In genomic region chr10:114684085-114684821, GRCh38 we compare ENCODE assay signal across 10 cellular contexts. TPM values are rescaled to one million over a fixed set of nuclear protein-coding genes. Genes with fewer than 3 reads are reported as not detected.
A peak's percentile ranks its signal among the peaks of the same experiment; 100 is the strongest.
DNase-seq lines count a peak whose midpoint lies in the region; ATAC-seq and TF ChIP-seq lines count a peak whose summit lies in the region.
"Had no signal": no experiment of that assay in that cellular context is flagged by ENCODE, and none has a peak within 500 bp of the region (broad histone marks: within the 10 kb centered on the region; RNA-seq: fewer than 3 reads in every experiment).

No MANE protein-coding gene starts in this region.

- peak overlapping the region; percentile 42 for H4K91ac ChIP-seq in trophoblast cell (ENCODE audit: low read depth, low read length)

- H3K9me3 ChIP-seq in adipocyte (ENCODE audit: control insufficient read depth, low read length) (no peaks in the 10 kb centered on the region), trophoblast cell (ENCODE audit: insufficient read depth, low read depth, low read length) (peaks cover 1% of the 10 kb centered on the region)

- H3K79me2 ChIP-seq in trophoblast cell (ENCODE audit: control insufficient read depth, insufficient read depth, low read length, poor library complexity): no peaks in the 10 kb centered on the region

- H2AFZ ChIP-seq in trophoblast cell (ENCODE audit: insufficient read depth, low read length, poor library complexity): no peak overlapping the region

- H2BK120ac ChIP-seq in trophoblast cell (ENCODE audit: insufficient read depth, low read length, poor library complexity): peak overlapping the region; percentile 10

- H4K12ac ChIP-seq in trophoblast cell (ENCODE audit: low read depth, low read length): no peak overlapping the region

- intact Hi-C loops in Right ventricle myocardium inferior (cut with DNase I): loop anchor here (2.0 kb wide), 2 partner anchors 31 to 51 kb away; no protein-coding TSS in a partner anchor
- intact Hi-C loops in natural killer cell (cut with micrococcal nuclease): no loop called here

- H3K36me3 ChIP-seq in adipocyte (ENCODE audit: control insufficient read depth, insufficient read depth, low read length, severe bottlenecking) (no peaks in the 10 kb centered on the region), trophoblast cell (ENCODE audit: control insufficient read depth in 1 of 2, insufficient read depth in 2 of 2, low read length in 2 of 2) (no peaks in the 10 kb centered on the region)

- peak; percentile 43 for ATAC-seq in Right ventricle myocardium inferior
- no peak for ATAC-seq in effector memory CD8-positive, alpha-beta T cell (replicated peaks)
- ATAC-seq in GM19035 (IDR thresholded peaks at IDR 0.05; ENCODE audit: unreplicated experiment): no peak
- no peak for ATAC-seq in natural killer cell
- no peak for ATAC-seq in HG02798 (IDR thresholded peaks at IDR 0.05; ENCODE audit: poor library complexity, unreplicated experiment)
- ATAC-seq: CD8-positive, alpha-beta T cell had no signal

- TF ChIP-seq CTCF in natural killer cell (IDR thresholded peaks at IDR 0.05): no peak

- H3K79me1 ChIP-seq in trophoblast cell (ENCODE audit: low read length): peaks cover 3% of the 10 kb centered on the region

- H4K8ac ChIP-seq in trophoblast cell (ENCODE audit: low read depth, low read length): peak overlapping the region; percentile 17

- H3K9me3 Mint-ChIP-seq in effector memory CD8-positive, alpha-beta T cell: no peaks in the 10 kb centered on the region
- no peaks in the 10 kb centered on the region for H3K9me3 Mint-ChIP-seq in natural killer cell
- H3K9me3 Mint-ChIP-seq: CD8-positive, alpha-beta T cell; T-helper 2 cell treated with Interferon-gamma antibody and Interleukin-4, amounts not matched to agents 5 μg/mL and 100 μg/mL, for 36 hours had no signal

- H3K9ac ChIP-seq in adipocyte (ENCODE audit: low read length) (peak overlapping the region; percentile 50), trophoblast cell (ENCODE audit: low read length) (no peak overlapping the region)

- no peak overlapping the region for H3K4ac ChIP-seq in trophoblast cell (ENCODE audit: low read depth, low read length)

- H3K27me3 ChIP-seq in adipocyte (replicated peaks; ENCODE audit: control insufficient read depth, insufficient read depth, low read length) (no peaks in the 10 kb centered on the region), trophoblast cell (ENCODE audit: insufficient read depth, low read length) (no peaks in the 10 kb centered on the region)

- H3K27me3 Mint-ChIP-seq in effector memory CD8-positive, alpha-beta T cell: peaks cover 0 to 6% of the 10 kb centered on the region in 2 donors
- peaks cover 0 to 26% of the 10 kb centered on the region in 2 donors for H3K27me3 Mint-ChIP-seq in natural killer cell (ENCODE audit: low read depth in 2 of 2)

- H3K4me1 ChIP-seq in adipocyte (ENCODE audit: control insufficient read depth, insufficient read depth, low read length) (peaks cover 54% of the 10 kb centered on the region), trophoblast cell (ENCODE audit: control insufficient read depth in 1 of 2, insufficient read depth in 2 of 2, low read length in 2 of 2) (peaks cover 3 to 11% of the 10 kb centered on the region in 2 experiments)

- H3K4me3 Mint-ChIP-seq in effector memory CD8-positive, alpha-beta T cell: no peak overlapping the region
- no peak overlapping the region for H3K4me3 Mint-ChIP-seq in natural killer cell
- H3K4me3 Mint-ChIP-seq: CD8-positive, alpha-beta T cell; T-helper 2 cell treated with Interferon-gamma antibody and Interleukin-4, amounts not matched to agents 5 μg/mL and 100 μg/mL, for 36 hours had no signal

- H2BK12ac ChIP-seq in trophoblast cell (ENCODE audit: low read length): peak overlapping the region; percentile 92

- H3K4me3 ChIP-seq in adipocyte (ENCODE audit: low read length) (peak overlapping the region; percentile 70), trophoblast cell (ENCODE audit: low read depth, low read length) (no peak overlapping the region)

- peak overlapping the region; percentile 76 for H3K18ac ChIP-seq in trophoblast cell (ENCODE audit: low read length)

- WGBS in trophoblast cell (ENCODE audit: extremely low coverage, insufficient coverage, insufficient read length): no CpG with 5 or more reads among the region's 12 CpGs

- no peaks in the 10 kb centered on the region for H3K36me3 Mint-ChIP-seq in effector memory CD8-positive, alpha-beta T cell (ENCODE audit: insufficient read depth)
- no peaks in the 10 kb centered on the region for H3K36me3 Mint-ChIP-seq in natural killer cell
- H3K36me3 Mint-ChIP-seq: CD8-positive, alpha-beta T cell had no signal

- peak overlapping the region; percentile 57 for H3K14ac ChIP-seq in trophoblast cell (ENCODE audit: low read length)

- peak overlapping the region; percentile 38 for H2BK5ac ChIP-seq in trophoblast cell (ENCODE audit: low read depth, low read length, poor library complexity)

- H3K27ac Mint-ChIP-seq in effector memory CD8-positive, alpha-beta T cell: no peak overlapping the region
- no peak overlapping the region for H3K27ac Mint-ChIP-seq in natural killer cell
- H3K27ac Mint-ChIP-seq: CD8-positive, alpha-beta T cell; T-helper 2 cell treated with Interferon-gamma antibody and Interleukin-4, amounts not matched to agents 5 μg/mL and 100 μg/mL, for 36 hours had no signal

- H3K27ac ChIP-seq in trophoblast cell (ENCODE audit: low read depth, low read length): no peak overlapping the region

- no peak overlapping the region for H3K23ac ChIP-seq in trophoblast cell (ENCODE audit: low read length)

- DNase-seq in AG08396 (ENCODE audit: low spot score) (peak; percentile 41), adipocyte (ENCODE audit: low read depth) (peak; percentile 84), Right ventricle myocardium inferior (ENCODE audit: missing footprints) (peak; percentile 74), trophoblast cell (peak; percentile 54 to 87), natural killer cell (no peak)
- no peak for DNase-seq in effector memory CD8-positive, alpha-beta T cell
- DNase-seq: CD8-positive, alpha-beta T cell had no signal

- H3K4me2 ChIP-seq in trophoblast cell (ENCODE audit: low read length): no peak overlapping the region

- H2AK5ac ChIP-seq in trophoblast cell (ENCODE audit: low read length): peak overlapping the region; percentile 79

- H3K4me1 Mint-ChIP-seq in effector memory CD8-positive, alpha-beta T cell (ENCODE audit: low read depth in 2 of 2): no peaks in the 10 kb centered on the region
- no peaks in the 10 kb centered on the region for H3K4me1 Mint-ChIP-seq in natural killer cell

RNA-seq across cellular contexts. Expression of gene ABLIM1, which starts 26.2 kb away (rescaled TPM):
- total RNA-seq in Right ventricle myocardium inferior: 730 TPM
- polyA plus RNA-seq in trophoblast cell (2013): 12.7 and 12.9 TPM in 2 replicates
- total RNA-seq in natural killer cell: 100 to 1,000 TPM in 1 of 3 donors, 10 to 100 TPM in 2; 71.9 to 118 (median 73.5) TPM

Comparison
In these comparisons a context has a peak if more than half of its experiments do, and no peak if none do; other contexts are left out.
1. DNase-seq: peak in AG08396 (single experiment), adipocyte (single experiment), Right ventricle myocardium inferior (single experiment) and trophoblast cell (2 of 2); none in effector memory CD8-positive, alpha-beta T cell (0 of 3) and natural killer cell (single experiment).